ENCODE assay signal across 12 cellular contexts in genomic region chr19:35206855-35207254, GRCh38.
A peak's percentile ranks its signal among the peaks of the same experiment; 100 is the strongest.
DNase-seq lines count a peak whose midpoint lies in the region; ATAC-seq and TF ChIP-seq lines count a peak whose summit lies in the region.
"Had no signal": no experiment of that assay in that cellular context is flagged by ENCODE, and none has a peak within 500 bp of the region (broad histone marks: within the 10 kb centered on the region; RNA-seq: fewer than 3 reads in every experiment).

No MANE protein-coding gene starts in this region.

- H3K4me2 ChIP-seq in DOHH2 (ENCODE audit: low read length) = peak overlapping the region; percentile 65
- peak overlapping the region; percentile 77 for H3K4me2 ChIP-seq in OCI-LY3 (ENCODE audit: low read length)

- H4K20me1 ChIP-seq in DOHH2 (ENCODE audit: control insufficient read depth, insufficient read depth, low read depth, low read length) = no peaks in the 10 kb centered on the region
- H4K20me1 ChIP-seq in OCI-LY3 (ENCODE audit: insufficient read depth, low read length) = no peaks in the 10 kb centered on the region

- peak overlapping the region; percentile 80 for H3K27ac ChIP-seq in DOHH2 (ENCODE audit: low read depth, low read length)
- H3K27ac ChIP-seq in OCI-LY3 (ENCODE audit: low read length) = peak overlapping the region; percentile 87
- H3K27ac ChIP-seq: body of pancreas, left ventricle myocardium inferior had no signal

- H3K27me3 ChIP-seq in DOHH2 (ENCODE audit: control insufficient read depth, low read length) (no peaks in the 10 kb centered on the region), OCI-LY3 (ENCODE audit: low read depth, low read length) (no peaks in the 10 kb centered on the region)
- H3K27me3 ChIP-seq: body of pancreas had no signal

- H3K27ac Mint-ChIP-seq in central memory CD8-positive, alpha-beta T cell (ENCODE audit: low read depth) = peak overlapping the region; percentile 92
- peak overlapping the region; percentile 86 for H3K27ac Mint-ChIP-seq in stimulated activated effector memory CD8-positive, alpha-beta T cell treated with anti-CD3 and anti-CD28 coated beads, Interleukin-12 subunit alpha, Interleukin-12 subunit beta, amount 100 ng/mL, for 72 hours
- H3K27ac Mint-ChIP-seq: nephron progenitor cell had no signal

- H3K9me3 Mint-ChIP-seq in central memory CD8-positive, alpha-beta T cell = no peaks in the 10 kb centered on the region
- H3K9me3 Mint-ChIP-seq in stimulated activated effector memory CD8-positive, alpha-beta T cell treated with anti-CD3 and anti-CD28 coated beads, Interleukin-12 subunit alpha, Interleukin-12 subunit beta, amount 100 ng/mL, for 72 hours = no peaks in the 10 kb centered on the region

- H3K9me2 ChIP-seq in DOHH2 (replicated peaks; ENCODE audit: control insufficient read depth, low read length) = no peaks in the 10 kb centered on the region

- peaks cover 62% of the 10 kb centered on the region for H3K4me1 Mint-ChIP-seq in central memory CD8-positive, alpha-beta T cell
- peaks cover 69% of the 10 kb centered on the region for H3K4me1 Mint-ChIP-seq in stimulated activated effector memory CD8-positive, alpha-beta T cell treated with anti-CD3 and anti-CD28 coated beads, Interleukin-12 subunit alpha, Interleukin-12 subunit beta, amount 100 ng/mL, for 72 hours

- H3K4me1 ChIP-seq in DOHH2 (ENCODE audit: control insufficient read depth, low read length) (peaks cover 64% of the 10 kb centered on the region), OCI-LY3 (ENCODE audit: low read length) (peaks cover 44% of the 10 kb centered on the region)

- H3K9ac ChIP-seq in OCI-LY3 (ENCODE audit: low read length) = peak overlapping the region; percentile 37; the same call in 1 of the 2 replicates

- peaks cover 25% of the 10 kb centered on the region for H3F3A ChIP-seq in DOHH2 (ENCODE audit: control insufficient read depth, insufficient read depth)

- no peak for DNase-seq in central memory CD8-positive, alpha-beta T cell (ENCODE audit: low spot score in 2 of 2)
- DNase-seq in stimulated activated effector memory CD8-positive, alpha-beta T cell treated with anti-CD3 and anti-CD28 coated beads, Interleukin-12 subunit alpha, Interleukin-12 subunit beta, amount 100 ng/mL, for 72 hours (ENCODE audit: low spot score in 2 of 2) = no peak
- DNase-seq in stimulated activated CD4-positive, alpha-beta T cell treated with anti-CD3 and anti-CD28 coated beads, Interleukin-4, amount 100 ng/mL, for 1 hour = no peak
- DNase-seq: body of pancreas, H7, left ventricle myocardium inferior, nephron progenitor cell, SHP77 treated with DMSO at 0.1 percent for 48 hours had no signal

- H3K27me3 Mint-ChIP-seq in central memory CD8-positive, alpha-beta T cell = no peaks in the 10 kb centered on the region

- no peaks in the 10 kb centered on the region for H3K9me3 ChIP-seq in DOHH2 (ENCODE audit: control insufficient read depth, insufficient read depth, low read length)
- H3K9me3 ChIP-seq in OCI-LY3 (ENCODE audit: insufficient read depth, low read length) = peaks cover 9% of the 10 kb centered on the region; the same call in 1 of the 2 replicates
- H3K9me3 ChIP-seq: body of pancreas, left ventricle myocardium inferior had no signal

- peaks cover 3% of the 10 kb centered on the region; the same call in 1 of the 2 replicates for H3K36me3 ChIP-seq in DOHH2 (ENCODE audit: control insufficient read depth, low read length)
- no peaks in the 10 kb centered on the region for H3K36me3 ChIP-seq in OCI-LY3 (replicated peaks; ENCODE audit: low read depth, low read length)
- H3K36me3 ChIP-seq: left ventricle myocardium inferior had no signal

- H2AFZ ChIP-seq in OCI-LY3 (ENCODE audit: low read depth, low read length) = no peak overlapping the region

- ATAC-seq in central memory CD8-positive, alpha-beta T cell (replicated peaks; ENCODE audit: extremely low read depth, poor library complexity, severe bottlenecking) = no peak
- no peak for ATAC-seq in stimulated activated effector memory CD8-positive, alpha-beta T cell treated with anti-CD3 and anti-CD28 coated beads, Interleukin-12 subunit alpha, Interleukin-12 subunit beta, amount 100 ng/mL, for 72 hours
- ATAC-seq in GM21528 (IDR thresholded peaks at IDR 0.05; ENCODE audit: low FRiP score, unreplicated experiment) = no peak
- ATAC-seq in HG03097 (IDR thresholded peaks at IDR 0.05; ENCODE audit: low FRiP score, unreplicated experiment) = no peak
- ATAC-seq: body of pancreas had no signal

- H3K4me3 ChIP-seq in DOHH2 (ENCODE audit: low read length) (peak overlapping the region; percentile 58), OCI-LY3 (ENCODE audit: low read length) (peak overlapping the region; percentile 22; the same call in 1 of the 2 replicates)
- H3K4me3 ChIP-seq: body of pancreas, left ventricle myocardium inferior had no signal

- TF ChIP-seq CTCF in DOHH2 (IDR thresholded peaks at IDR 0.05; ENCODE audit: low read depth, low read length, poor library complexity, severe bottlenecking) (no peak), OCI-LY3 (IDR thresholded peaks at IDR 0.05; ENCODE audit: low read depth, low read length) (no peak)

- H3K4me3 Mint-ChIP-seq in central memory CD8-positive, alpha-beta T cell = peak overlapping the region; percentile 63
- H3K4me3 Mint-ChIP-seq in stimulated activated effector memory CD8-positive, alpha-beta T cell treated with anti-CD3 and anti-CD28 coated beads, Interleukin-12 subunit alpha, Interleukin-12 subunit beta, amount 100 ng/mL, for 72 hours = peak overlapping the region; percentile 48
- H3K4me3 Mint-ChIP-seq: nephron progenitor cell had no signal

- H3K79me2 ChIP-seq in DOHH2 (ENCODE audit: control insufficient read depth, low read length) (no peaks in the 10 kb centered on the region), OCI-LY3 (ENCODE audit: low read length) (no peaks in the 10 kb centered on the region)

- peaks cover 12% of the 10 kb centered on the region for H3K36me3 Mint-ChIP-seq in central memory CD8-positive, alpha-beta T cell (ENCODE audit: insufficient read depth)
- H3K36me3 Mint-ChIP-seq in stimulated activated effector memory CD8-positive, alpha-beta T cell treated with anti-CD3 and anti-CD28 coated beads, Interleukin-12 subunit alpha, Interleukin-12 subunit beta, amount 100 ng/mL, for 72 hours = peaks cover 12% of the 10 kb centered on the region
